ENCODE assay signal across 8 cellular contexts in the genomic region with DNA sequence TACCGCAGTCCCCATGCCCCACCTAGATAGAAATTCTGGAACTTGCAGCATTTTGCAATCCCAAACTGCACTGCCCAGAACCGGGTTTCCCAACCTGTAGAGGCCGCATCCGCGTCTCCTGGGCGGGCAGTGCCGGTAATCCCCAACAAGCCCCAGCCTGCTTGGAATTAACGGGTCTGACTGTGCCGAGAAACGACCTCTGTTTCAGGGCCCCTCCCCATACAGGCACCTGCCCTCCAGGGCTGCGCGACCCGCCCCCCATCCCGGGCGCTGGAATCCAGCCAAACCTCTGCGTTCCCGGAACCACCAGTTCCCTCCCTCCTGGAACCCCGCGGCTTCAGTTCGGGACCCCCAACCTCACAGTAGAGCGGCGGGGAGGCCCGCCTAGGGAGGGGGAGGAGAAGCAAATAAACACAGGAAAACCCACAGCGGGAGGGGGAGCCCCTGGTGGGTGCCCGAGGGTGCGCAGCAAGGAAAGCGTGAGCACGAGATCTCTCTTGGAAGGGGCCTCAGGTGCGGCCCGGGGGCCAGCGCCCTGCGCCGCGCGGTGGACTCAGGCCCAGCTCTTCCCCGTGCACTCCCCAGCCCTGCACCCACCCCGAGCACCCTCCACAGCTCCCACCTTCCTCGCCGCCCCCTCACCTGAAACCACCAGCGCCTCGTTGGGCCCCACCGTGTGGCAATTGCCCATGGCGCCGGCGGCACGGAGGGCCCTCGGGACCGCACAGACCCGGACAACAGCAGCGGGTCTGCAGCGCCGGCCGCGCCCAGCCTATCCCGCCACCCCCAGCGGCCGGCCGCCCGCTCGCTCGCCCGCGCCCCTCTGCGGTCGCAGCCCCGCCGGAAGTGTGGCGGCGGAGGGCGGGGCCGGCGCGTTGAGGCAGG. TPM values are rescaled to one million over a fixed set of nuclear protein-coding genes. Genes with fewer than 3 reads are reported as not detected.
A peak's percentile ranks its signal among the peaks of the same experiment; 100 is the strongest.
DNase-seq lines count a peak whose midpoint lies in the region; ATAC-seq, FAIRE-seq and TF ChIP-seq lines count a peak whose summit lies in the region.

A gene with protein sequence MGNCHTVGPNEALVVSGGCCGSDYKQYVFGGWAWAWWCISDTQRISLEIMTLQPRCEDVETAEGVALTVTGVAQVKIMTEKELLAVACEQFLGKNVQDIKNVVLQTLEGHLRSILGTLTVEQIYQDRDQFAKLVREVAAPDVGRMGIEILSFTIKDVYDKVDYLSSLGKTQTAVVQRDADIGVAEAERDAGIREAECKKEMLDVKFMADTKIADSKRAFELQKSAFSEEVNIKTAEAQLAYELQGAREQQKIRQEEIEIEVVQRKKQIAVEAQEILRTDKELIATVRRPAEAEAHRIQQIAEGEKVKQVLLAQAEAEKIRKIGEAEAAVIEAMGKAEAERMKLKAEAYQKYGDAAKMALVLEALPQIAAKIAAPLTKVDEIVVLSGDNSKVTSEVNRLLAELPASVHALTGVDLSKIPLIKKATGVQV (minus strand): TSS at position 850 of the 885 bp plus-strand sequence. CDS start 159 bp downstream, at position 691.

- H3K4me2 ChIP-seq in GM12878 (ENCODE audit: control insufficient read depth, insufficient read depth): peak within 1 kb of the TSS; percentile 92

- peaks cover 25% of the 10 kb centered on the region for H3K79me2 ChIP-seq in GM12878 (ENCODE audit: control insufficient read depth, insufficient read depth, low read length)

- H2AFZ ChIP-seq in GM12878 (ENCODE audit: control insufficient read depth, low read depth, low read length): peak within 1 kb of the TSS; percentile 76

- ATAC-seq in GM12878: peak; percentile 43
- no peak for ATAC-seq in HG03196 (IDR thresholded peaks at IDR 0.05; ENCODE audit: unreplicated experiment)

- BruUV-seq in GM12878 (replicated peaks; lab: Mats Ljungman, UMichigan): no TSS peak

- no peak for TF ChIP-seq RAD21 in GM12878 (IDR thresholded peaks at IDR 0.05; ENCODE audit: insufficient read depth, low read depth, low read length)

- no peak for FAIRE-seq in GM12878 (lab: Jason Lieb, UNC)

- H3K27ac ChIP-seq in GM12878 (ENCODE audit: control insufficient read depth, insufficient read depth): peak within 1 kb of the TSS; percentile 72
- H3K27ac ChIP-seq in skeletal muscle tissue (ENCODE audit: low read depth, low read length): peak within 1 kb of the TSS; percentile 90

- H3K36me3 ChIP-seq in GM12878 (ENCODE audit: control insufficient read depth in 2 of 2, insufficient read depth in 2 of 2, low read length in 1 of 2) (no peaks in the 10 kb centered on the region), iPS-15b (ENCODE audit: control insufficient read depth, insufficient read depth, low read length) (no peaks in the 10 kb centered on the region), skeletal muscle tissue (ENCODE audit: control insufficient read depth in 3 of 3, insufficient read depth in 3 of 3, low read length in 3 of 3) (peaks cover 0 to 2% (median 0%) of the 10 kb centered on the region in 3 donors)

- no peaks in the 10 kb centered on the region for H3K9me3 ChIP-seq in GM12878 (replicated peaks; ENCODE audit: control insufficient read depth, insufficient read depth, low read length)
- H3K9me3 ChIP-seq in iPS-15b (ENCODE audit: control insufficient read depth, insufficient read depth, low read length): no peaks in the 10 kb centered on the region
- no peaks in the 10 kb centered on the region for H3K9me3 ChIP-seq in skeletal muscle tissue (ENCODE audit: control insufficient read depth in 3 of 3, low read length in 3 of 3)

- in situ Hi-C loops in GM12878 (cut with MboI): loop anchor here (25.0 kb wide), 1 partner anchor 1410 kb away; no protein-coding TSS in a partner anchor

- H4K20me1 ChIP-seq in GM12878 (ENCODE audit: control insufficient read depth, insufficient read depth): no peaks in the 10 kb centered on the region

- H3K9ac ChIP-seq in GM12878 (ENCODE audit: control insufficient read depth, insufficient read depth, low read length): peak within 1 kb of the TSS; percentile 72
- H3K9ac ChIP-seq in iPS-15b (ENCODE audit: low read depth, low read length): peak within 1 kb of the TSS; percentile 73
- peak within 1 kb of the TSS; percentile 86 to 96 (median 93) for H3K9ac ChIP-seq in skeletal muscle tissue (ENCODE audit: low read depth in 1 of 3, low read length in 3 of 3)

- 1% methylated on average over 65 of the region's 73 CpGs for WGBS in GM12878 (ENCODE audit: insufficient coverage, insufficient replicate concordance, low lambda C conversion rate, missing lambda C conversion rate)

- H3K4me3 ChIP-seq in GM12878 (peak within 1 kb of the TSS; percentile 92), iPS-15b (ENCODE audit: low read depth, low read length) (peak within 1 kb of the TSS; percentile 84), skeletal muscle tissue (ENCODE audit: low read length in 3 of 3) (peak within 1 kb of the TSS; percentile 91 to 93 (median 92))

- TF ChIP-seq EP300 in GM12878 (IDR thresholded peaks at IDR 0.05; ENCODE audit: borderline replicate concordance in 1 of 2, control insufficient read depth in 1 of 2, low read depth in 2 of 2, low read length in 2 of 2): no peak

- CTCF ChIA-PET in GM12878 (lab: Yijun Ruan, JAX): interaction anchor here (0.9 to 17.3 kb wide), 9 partner anchors 26 to 169 kb away, joined by 3 to 175 read pairs (median 15); a partner anchor contains a TSS

- RAD21 ChIA-PET in GM12878 (lab: Charles Lee; ENCODE audit: unreplicated experiment): interaction anchor here (0.9 to 5.9 kb wide), 13 partner anchors 9 to 172 kb away, joined by 3 to 28 read pairs (median 7); a partner anchor contains a TSS

- no peaks in the 10 kb centered on the region for H3K27me3 ChIP-seq in GM12878 (replicated peaks in 1 of 2; ENCODE audit: control insufficient read depth in 2 of 2, insufficient read depth in 2 of 2, low read length in 1 of 2)
- no peaks in the 10 kb centered on the region for H3K27me3 ChIP-seq in iPS-15b (ENCODE audit: control insufficient read depth, insufficient read depth, low read length)
- no peaks in the 10 kb centered on the region for H3K27me3 ChIP-seq in skeletal muscle tissue (ENCODE audit: control insufficient read depth in 3 of 3, insufficient read depth in 3 of 3, low read length in 3 of 3)

- intact Hi-C loops in GM12878 (cut with micrococcal nuclease; ENCODE audit: unreplicated experiment): no loop called here

- peak; percentile 69 for DNase-seq in NCI-H1092 treated with DMSO at 0.1 percent for 48 hours (lab: John Stamatoyannopoulos, UW)
- peak; percentile 14 for DNase-seq in T1000 (lab: John Stamatoyannopoulos, UW)
- DNase-seq in GM12878 (ENCODE audit: low read depth, low spot score): no peak
- DNase-seq in foreskin melanocyte: no peak

- H3K4me1 ChIP-seq in GM12878 (ENCODE audit: control insufficient read depth, insufficient read depth, low read length) (peaks cover 39% of the 10 kb centered on the region), iPS-15b (ENCODE audit: control insufficient read depth, insufficient read depth, low read length) (peaks cover 14% of the 10 kb centered on the region), skeletal muscle tissue (ENCODE audit: control insufficient read depth in 3 of 3, insufficient read depth in 3 of 3, low read length in 3 of 3) (peaks cover 23 to 41% (median 28%) of the 10 kb centered on the region in 3 donors)

- SMC1A ChIA-PET in GM12878 (lab: Charles Lee; ENCODE audit: uncharacterized antibody, unreplicated experiment): interaction anchor here (0.9 to 5.8 kb wide), 9 partner anchors 9 to 169 kb away, joined by 3 to 35 read pairs (median 5); a partner anchor contains a TSS

- TF ChIP-seq CTCF in GM12878 (IDR thresholded peaks at IDR 0.05 in 2 of 3, conservative IDR thresholded peaks at IDR 0.05 in 1 of 3; ENCODE audit: control insufficient read depth in 2 of 3, extremely low read depth in 1 of 3, insufficient read depth in 1 of 3, low read depth in 3 of 3, low read length in 3 of 3): peak in 2 of 3 experiments; percentile 11 to 17; a peak in 2 of 6 replicates

- TF ChIP-seq POLR2A in GM15510 (IDR thresholded peaks at IDR 0.05; ENCODE audit: borderline replicate concordance, extremely low read depth, insufficient read length) (peak; percentile 74), GM12878 (IDR thresholded peaks at IDR 0.05; ENCODE audit: low read depth, low read length) (peak; percentile 71)

- POLR2A ChIA-PET in GM12878 (lab: Charles Lee): interaction anchor here (0.6 to 3.0 kb wide), 14 partner anchors 9 to 243 kb away, joined by 3 to 20 read pairs (median 6); a partner anchor contains a TSS

TF ChIP-seq in GM12878, 131 proteins besides CTCF, POLR2A, EP300 and RAD21 (continues in another document):
- TF ChIP-seq EGR1 (IDR thresholded peaks at IDR 0.05; ENCODE audit: borderline replicate concordance in 1 of 2, low read depth in 2 of 2, low read length in 2 of 2): peak in 1 of 2 experiments; percentile 91; a peak in 2 of 3 replicates
- TF ChIP-seq CBFB (IDR thresholded peaks at IDR 0.05; ENCODE audit: low read depth): 0 out of 2 replicates have a peak, but pooled peaks have one; percentile 34
- TF ChIP-seq EED (IDR thresholded peaks at IDR 0.05; ENCODE audit: low read depth): peak; percentile 58

RNA-seq across cellular contexts. Expression of the gene that starts here (rescaled TPM):
- 29.2 and 39.1 TPM in 2 replicates for total RNA-seq in GM12878 (2013; cell fraction: nucleolus; rRNA removed)
- total RNA-seq in GM12878 (2014; rRNA removed): 79.0 and 79.6 TPM in 2 replicates
- total RNA-seq in GM12878 (2014; rRNA removed; fragmentation: Illumina TruSeq; extraction: Trizol): 72.0 and 72.5 TPM in 2 replicates
- total RNA-seq in GM12878 (2021): 291 and 302 TPM in 2 replicates
- 30.4 TPM for polyA plus RNA-seq in GM12878 (2011; ENCODE audit: low read depth)
- 90.1 and 150 TPM in 2 replicates for polyA plus RNA-seq in GM12878 (2011; rRNA removed)
- polyA plus RNA-seq in GM12878 (2011; cell fraction: cytosol; rRNA removed): 162 and 176 TPM in 2 replicates
- polyA plus RNA-seq in GM12878 (2011; cell fraction: nucleus; rRNA removed): 153 and 169 TPM in 2 replicates
- 59.9 and 65.4 TPM in 2 replicates for polyA plus RNA-seq in GM12878 (2012)
- 75.3 and 147 TPM in 2 replicates for polyA plus RNA-seq in GM12878 (2014; fragmentation: Illumina TruSeq; extraction: Trizol)
- polyA plus RNA-seq in GM12878 (2014; fragmentation: Nextera tagmentation; extraction: Ambion mirVana): 100 to 1,000 TPM in 1 of 2 experiments, 10 to 100 TPM in 1; 56.8 to 121 TPM
- 150 and 154 TPM in 2 replicates for polyA plus RNA-seq in GM12878 (2014; rRNA removed)
- 100 to 1,000 TPM; 237 to 251 TPM for polyA plus RNA-seq in GM12878 (2016; fragmentation: Nextera tagmentation; extraction: Ambion mirVana)
- polyA minus RNA-seq in GM12878 (2011; rRNA and poly(A)+ RNA removed): 172 and 176 TPM in 2 replicates
- polyA minus RNA-seq in GM12878 (2011; cell fraction: cytosol; rRNA and poly(A)+ RNA removed): 71.6 and 96.9 TPM in 2 replicates
- polyA minus RNA-seq in GM12878 (2011; cell fraction: nucleus; rRNA and poly(A)+ RNA removed): 19.0 and 28.4 TPM in 2 replicates
- total RNA-seq in skeletal muscle tissue: 25.6 TPM

Comparison
In these comparisons a context has a peak if more than half of its experiments do, and no peak if none do; other contexts are left out.
1. DNase-seq: peak in NCI-H1092 treated with DMSO at 0.1 percent for 48 hours (single experiment) and T1000 (single experiment); none in GM12878 (single experiment) and foreskin melanocyte (single experiment).
2. Peak in every context shown above with its lines, with median percentiles within 50 percentile points of each other: H3K4me3 ChIP-seq and H3K9ac ChIP-seq.